ENCODE assay signal across 22 cellular contexts in the genomic region with DNA sequence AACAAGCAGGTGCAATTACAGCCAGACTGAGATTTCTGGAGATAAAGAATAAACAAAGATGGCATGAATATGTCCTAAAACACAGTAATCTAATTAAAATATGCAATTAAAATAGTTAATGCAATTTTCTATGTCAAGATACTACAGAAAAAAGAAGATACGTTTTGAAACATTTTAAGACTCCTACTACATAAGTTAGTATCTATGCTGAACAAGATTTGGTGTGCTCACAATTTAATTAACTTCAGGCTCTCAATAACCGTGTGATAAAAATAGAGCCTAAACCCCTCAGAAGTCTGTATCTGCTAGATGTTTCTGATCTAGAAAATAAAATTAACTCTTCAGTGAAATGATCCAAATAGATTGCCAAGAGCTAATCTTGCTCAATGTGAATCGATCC. TPM values are rescaled to one million over a fixed set of nuclear protein-coding genes. Genes with fewer than 3 reads are reported as not detected.
"Had no signal": no experiment of that assay in that cellular context is flagged by ENCODE, and none has a peak within 500 bp of the region (broad histone marks: within the 10 kb centered on the region; RNA-seq: fewer than 3 reads in every experiment).

No MANE protein-coding gene starts in this region.

- DNase-seq: colonic mucosa; cortex of kidney; dermis blood vessel endothelial cell; dorsolateral prefrontal cortex; effector CD4-positive, alpha-beta T cell; effector CD8-positive, alpha-beta T cell; effector memory CD4-positive, alpha-beta T cell; effector memory CD8-positive, alpha-beta T cell; endodermal cell; erythroblast; esophagus squamous epithelium; foreskin fibroblast; foreskin keratinocyte; foreskin melanocyte; gastrocnemius medialis; glutamatergic neuron; head of caudate nucleus; heart left ventricle; heart right ventricle had no signal

RNA-seq across cellular contexts. Expression of a gene that starts 13.8 kb away (rescaled TPM):
- polyA plus RNA-seq: endothelial cell of umbilical vein, esophagus, fibroblast of lung, foreskin keratinocyte, heart left ventricle, heart right ventricle had no signal
